ENCODE assay signal across 1 cellular context in genomic region chr7:111018447-111018846, GRCh38.
TF ChIP-seq lines count a peak whose summit lies in the region.

No MANE protein-coding gene starts in this region.

TF ChIP-seq in SK-N-SH, 30 proteins besides CTCF, POLR2A, EP300 and RAD21 (continued from another document):
- TF ChIP-seq USF2 (IDR thresholded peaks at IDR 0.05; ENCODE audit: borderline replicate concordance, low read depth, low read length): no peak
- no peak for TF ChIP-seq ZBTB33 (IDR thresholded peaks at IDR 0.05; ENCODE audit: borderline replicate concordance, low read depth)
- no peak for TF ChIP-seq TEAD4 (IDR thresholded peaks at IDR 0.05; ENCODE audit: borderline replicate concordance, insufficient read depth)
- no peak for TF ChIP-seq IRF3 (IDR thresholded peaks at IDR 0.05; ENCODE audit: low read depth, low read length)
- TF ChIP-seq SMC3 (IDR thresholded peaks at IDR 0.05; ENCODE audit: low read depth, low read length): no peak
- no peak for TF ChIP-seq MAX (IDR thresholded peaks at IDR 0.05; ENCODE audit: low read depth)
- no peak for TF ChIP-seq TAF1 (IDR thresholded peaks at IDR 0.05; ENCODE audit: borderline replicate concordance, low read depth, low read length)
- no peak for TF ChIP-seq RXRA (IDR thresholded peaks at IDR 0.05; ENCODE audit: borderline replicate concordance, low read depth)
